ENCODE assay signal across 8 cellular contexts in the genomic region with DNA sequence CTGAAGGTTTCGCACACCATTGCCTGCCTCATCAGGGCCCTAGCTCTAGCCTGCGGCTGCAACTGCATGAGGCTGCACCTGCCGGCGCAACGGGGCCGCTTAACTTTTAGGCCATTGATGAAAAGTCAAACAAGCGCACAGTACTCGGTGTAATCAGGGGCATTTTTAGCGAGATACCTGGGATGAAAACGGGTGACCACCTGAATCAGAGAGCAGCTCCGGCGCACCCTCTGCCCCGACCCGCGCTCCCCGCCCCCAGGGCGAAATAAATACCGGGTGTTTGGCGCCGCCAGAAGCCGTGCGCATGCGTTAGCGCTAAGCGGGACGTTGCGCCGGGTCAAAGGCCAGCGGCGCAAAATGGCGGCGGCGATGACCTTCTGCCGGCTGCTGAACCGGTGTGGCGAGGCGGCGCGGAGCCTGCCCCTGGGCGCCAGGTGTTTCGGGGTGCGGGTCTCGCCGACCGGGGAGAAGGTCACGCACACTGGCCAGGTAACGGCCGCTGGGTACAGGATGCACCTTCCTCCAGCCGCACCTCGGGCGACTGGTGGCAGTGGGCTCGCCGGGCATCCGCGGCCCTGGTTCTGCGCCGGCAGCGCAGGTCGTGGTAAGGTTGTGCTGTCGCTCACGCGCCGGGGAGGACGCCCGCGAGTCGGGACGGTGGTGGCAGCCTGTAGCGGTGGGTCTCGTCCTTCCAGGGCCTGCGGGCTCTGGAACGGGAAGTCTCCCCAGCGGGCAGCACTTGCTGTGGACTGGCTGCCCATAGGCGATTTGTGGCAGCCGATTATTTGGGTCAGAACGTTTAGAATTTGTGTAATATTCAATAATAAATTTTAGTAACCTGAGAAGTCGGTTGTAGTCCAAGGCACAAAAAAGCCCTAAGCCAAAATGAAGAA. TPM values are rescaled to one million over a fixed set of nuclear protein-coding genes. Genes with fewer than 3 reads are reported as not detected.
A peak's percentile ranks its signal among the peaks of the same experiment; 100 is the strongest.
DNase-seq lines count a peak whose midpoint lies in the region; TF ChIP-seq lines count a peak whose summit lies in the region.

Gene NDUFS6 (plus strand): TSS at position 347 of the 893 bp plus-strand sequence. CDS start 11 bp downstream, at position 358.

- H3K4me3 ChIP-seq in OCI-LY1 (ENCODE audit: low read depth, low read length, poor library complexity, severe bottlenecking) (peak within 1 kb of the TSS; percentile 74), mucosa of rectum (ENCODE audit: low read length in 2 of 2) (peak within 1 kb of the TSS; percentile 81 to 97)

- H3K79me2 ChIP-seq in OCI-LY1 (ENCODE audit: insufficient read depth, low read length), result peaks cover 18% of the 10 kb centered on the region

- DNase-seq in COR-L47 (lab: John Stamatoyannopoulos, UW) (peak; percentile 66), GM20000 (ENCODE audit: low spot score) (peak; percentile 91), HT1080 (ENCODE audit: low read depth) (peak; percentile 69), activated T-cell treated with anti-CD3 and anti-CD28 coated beads for 48 hours (ENCODE audit: low read depth) (peak; percentile 76), erythroblast (lab: John Stamatoyannopoulos, UW) (peak; percentile 86 to 89)
- peak; percentile 42 to 65 for DNase-seq in stimulated activated CD8-positive, alpha-beta memory T cell treated with anti-CD3 and anti-CD28 coated beads, Interleukin-4, amount 100 ng/mL, for 4 hours (ENCODE audit: low read depth in 2 of 2, low spot score in 1 of 2)

- H3K4me1 ChIP-seq in OCI-LY1 (ENCODE audit: insufficient read depth, low read length, severe bottlenecking) (peaks cover 42% of the 10 kb centered on the region), mucosa of rectum (ENCODE audit: control insufficient read depth in 2 of 2, insufficient read depth in 2 of 2, low read length in 2 of 2) (peaks cover 16 to 22% of the 10 kb centered on the region in 2 donors)

- H3K9me2 ChIP-seq in OCI-LY1 (ENCODE audit: low read depth, low read length), result no peaks in the 10 kb centered on the region

- H2AFZ ChIP-seq in OCI-LY1 (ENCODE audit: low read length), result no peak within 1 kb of the TSS

- no peaks in the 10 kb centered on the region for H4K20me1 ChIP-seq in OCI-LY1 (ENCODE audit: insufficient read depth, low read length)

- peak within 1 kb of the TSS; percentile 96 for H3K4me2 ChIP-seq in OCI-LY1 (ENCODE audit: low read length)

- TF ChIP-seq POLR2A in erythroblast (IDR thresholded peaks at IDR 0.05; ENCODE audit: low read length), result peak; percentile 78

- peak within 1 kb of the TSS; percentile 89 for H3K27ac ChIP-seq in OCI-LY1 (ENCODE audit: low read depth, low read length, poor library complexity, severe bottlenecking)
- H3K27ac ChIP-seq in mucosa of rectum (ENCODE audit: low read depth in 2 of 2, low read length in 2 of 2), result peak within 1 kb of the TSS; percentile 79 to 81

- H3K9me3 ChIP-seq in OCI-LY1 (ENCODE audit: low read length) (no peaks in the 10 kb centered on the region), mucosa of rectum (ENCODE audit: control insufficient read depth in 2 of 2, low read length in 2 of 2) (no peaks in the 10 kb centered on the region)

- H3K36me3 ChIP-seq in OCI-LY1 (ENCODE audit: insufficient read depth, low read length) (peaks cover 66% of the 10 kb centered on the region), mucosa of rectum (ENCODE audit: control insufficient read depth in 2 of 2, insufficient read depth in 2 of 2, low read length in 2 of 2) (peaks cover 42 to 53% of the 10 kb centered on the region in 2 donors)

- H3K9ac ChIP-seq in OCI-LY1 (ENCODE audit: low read length) (peak within 1 kb of the TSS; percentile 82), mucosa of rectum (ENCODE audit: low read depth in 1 of 2, low read length in 2 of 2) (peak within 1 kb of the TSS; percentile 82 to 95)

- no peaks in the 10 kb centered on the region for H3K27me3 ChIP-seq in OCI-LY1 (ENCODE audit: insufficient read depth, low read length)
- no peaks in the 10 kb centered on the region for H3K27me3 ChIP-seq in mucosa of rectum (ENCODE audit: control insufficient read depth in 2 of 2, insufficient read depth in 2 of 2, low read length in 2 of 2)

- H3F3A ChIP-seq in OCI-LY1 (ENCODE audit: insufficient read depth, low read length), result no peaks in the 10 kb centered on the region

- TF ChIP-seq CTCF in GM20000 (IDR thresholded peaks at IDR 0.05; ENCODE audit: extremely low read depth, missing control alignments) (no peak), OCI-LY1 (IDR thresholded peaks at IDR 0.05; ENCODE audit: low read length) (0 out of 2 replicates have a peak, but pooled peaks have one; percentile 5)

RNA-seq across cellular contexts. Expression of gene NDUFS6, which starts in this region (rescaled TPM):
- 77.4 and 102 TPM in 2 replicates for total RNA-seq in HT1080 (2014; rRNA removed; shearing (Covaris generic))
- polyA plus RNA-seq in HT1080 (2015; cell fraction: cytosol; rRNA removed), result 106 and 165 TPM in 2 replicates
- 33.7 and 60.3 TPM in 2 replicates for polyA plus RNA-seq in HT1080 (2015; cell fraction: nucleus; rRNA removed)

Comparison
In these comparisons a context has a peak if more than half of its experiments do, and no peak if none do; other contexts are left out.
1. Peak in every context shown above with its lines: DNase-seq, H3K4me3 ChIP-seq and H3K27ac ChIP-seq.